ENCODE assay signal across 20 cellular contexts in the genomic region with DNA sequence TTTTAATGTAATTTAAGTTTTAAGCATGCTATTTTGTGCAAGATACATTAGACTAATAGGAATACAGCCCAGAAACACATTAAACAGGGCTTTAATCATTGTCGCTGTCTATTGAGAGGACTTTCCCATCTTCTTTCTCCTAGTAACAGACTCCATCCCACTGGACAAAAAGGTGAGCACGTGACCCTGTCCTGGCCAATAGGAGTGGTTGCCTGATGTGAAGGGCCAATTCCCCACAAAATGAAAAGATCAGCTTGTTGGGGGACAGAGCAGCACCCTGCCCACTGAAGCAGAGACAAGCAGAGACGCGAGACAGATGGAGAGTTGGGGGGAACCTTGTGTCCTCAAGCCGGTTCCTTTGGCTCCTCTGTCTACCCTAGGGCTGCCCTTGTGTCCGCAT. TPM values are rescaled to one million over a fixed set of nuclear protein-coding genes. Genes with fewer than 3 reads are reported as not detected.
DNase-seq lines count a peak whose midpoint lies in the region; ATAC-seq, FAIRE-seq and TF ChIP-seq lines count a peak whose summit lies in the region.
"Had no signal": no experiment of that assay in that cellular context is flagged by ENCODE, and none has a peak within 500 bp of the region (broad histone marks: within the 10 kb centered on the region; RNA-seq: fewer than 3 reads in every experiment).

No MANE protein-coding gene starts in this region.

- H3K9me3 ChIP-seq in HepG2 (ENCODE audit: low read length) (no peaks in the 10 kb centered on the region), right lobe of liver (no peaks in the 10 kb centered on the region)

- intact Hi-C loops in HepG2 (cut with micrococcal nuclease; ENCODE audit: unreplicated experiment) (no loop called here), right lobe of liver (cut with DNase I) (no loop called here), activated B cell treated with CpG ODN at 0.5 μM for 24 hours (cut with micrococcal nuclease) (no loop called here)

- H3K9ac ChIP-seq in HepG2 (ENCODE audit: insufficient read depth, low read depth, low read length), result no peak overlapping the region
- H3K9ac ChIP-seq: BLaER1 had no signal

- H3K4me3 ChIP-seq in HepG2 (replicated peaks in 1 of 3; ENCODE audit: insufficient read depth in 1 of 3, low read depth in 2 of 3, low read length in 3 of 3), result no peak overlapping the region
- H3K4me3 ChIP-seq in right lobe of liver, result no peak overlapping the region
- H3K4me3 ChIP-seq: BLaER1 had no signal

- TF ChIP-seq RAD21 in HepG2 (CRISPR knock-in tag; IDR thresholded peaks at IDR 0.05), result no peak

- no TSS peak for BruUV-seq in HepG2 (replicated peaks; lab: Mats Ljungman, UMichigan)

- H3K36me3 ChIP-seq in HepG2 (replicated peaks in 1 of 2; ENCODE audit: control insufficient read depth in 1 of 2, insufficient read depth in 2 of 2, low read length in 2 of 2), result no peaks in the 10 kb centered on the region
- H3K36me3 ChIP-seq in right lobe of liver, result no peaks in the 10 kb centered on the region
- H3K36me3 ChIP-seq: BLaER1 had no signal

- H3K27ac Mint-ChIP-seq in activated B cell treated with CpG ODN at 0.5 μM for 24 hours (peak overlapping the region; percentile 50), memory B cell (peak overlapping the region; percentile 79), nephron progenitor cell (no peak overlapping the region)
- H3K27ac Mint-ChIP-seq in stimulated activated naive B cell treated with anti-CD40 and anti-IgM and Interleukin-4, amounts not matched to agents 10 μg/mL and 1 μg/mL and 100 μg/mL, for 72 hours, result peak overlapping the region; percentile 65
- H3K27ac Mint-ChIP-seq: CD14-positive monocyte had no signal

- H3K27me3 Mint-ChIP-seq in activated B cell treated with CpG ODN at 0.5 μM for 24 hours (no peaks in the 10 kb centered on the region), memory B cell (no peaks in the 10 kb centered on the region), nephron progenitor cell (ENCODE audit: low read depth, poor library complexity) (peaks cover 11% of the 10 kb centered on the region)
- peaks cover 4 to 18% of the 10 kb centered on the region in 2 donors for H3K27me3 Mint-ChIP-seq in stimulated activated naive B cell treated with anti-CD40 and anti-IgM and Interleukin-4, amounts not matched to agents 10 μg/mL and 1 μg/mL and 100 μg/mL, for 72 hours
- H3K27me3 Mint-ChIP-seq: CD4-positive, alpha-beta memory T cell had no signal

- H3K4me1 ChIP-seq in HepG2 (ENCODE audit: insufficient read depth, low read length), result peaks cover 58% of the 10 kb centered on the region
- H3K4me1 ChIP-seq in right lobe of liver, result no peaks in the 10 kb centered on the region

- no peaks in the 10 kb centered on the region for H3K9me3 Mint-ChIP-seq in activated B cell treated with CpG ODN at 0.5 μM for 24 hours
- H3K9me3 Mint-ChIP-seq in memory B cell, result no peaks in the 10 kb centered on the region
- H3K9me3 Mint-ChIP-seq in stimulated activated naive B cell treated with anti-CD40 and anti-IgM and Interleukin-4, amounts not matched to agents 10 μg/mL and 1 μg/mL and 100 μg/mL, for 72 hours, result peaks cover 4 to 5% of the 10 kb centered on the region in 2 donors
- H3K9me3 Mint-ChIP-seq in nephron progenitor cell, result peaks cover 5% of the 10 kb centered on the region
- H3K9me3 Mint-ChIP-seq: CD4-positive, alpha-beta memory T cell had no signal

- H3K27me3 ChIP-seq in HepG2 (ENCODE audit: control insufficient read depth in 1 of 2, insufficient read depth in 2 of 2, low read length in 2 of 2) (0 out of 5 replicates have a peak, but pooled peaks cover 0 to 1% of the 10 kb centered on the region in 2 experiments), right lobe of liver (no peaks in the 10 kb centered on the region)
- H3K27me3 ChIP-seq: BLaER1 had no signal

- no peak for FAIRE-seq in HepG2 (lab: Jason Lieb, UNC)
- FAIRE-seq: GM12892, GM18507 had no signal

- no peak overlapping the region for H2AFZ ChIP-seq in HepG2 (ENCODE audit: low read length)

- WGBS in HepG2 (ENCODE audit: low lambda C conversion rate), result 81% methylated on average over 6 of the region's 6 CpGs
- WGBS in right lobe of liver (ENCODE audit: insufficient coverage, low coverage, low lambda C conversion rate, missing lambda C conversion rate), result 74% methylated on average over 4 of the region's 6 CpGs

- POLR2A ChIA-PET in HepG2 (lab: Yijun Ruan, JAX), result no interaction called here
- POLR2A ChIA-PET in activated B cell treated with CpG ODN at 0.5 μM for 24 hours (lab: Charles Lee), result interaction anchor here (1.3 kb wide), 1 partner anchor 10 kb away, joined by 4 read pairs; no protein-coding TSS in a partner anchor

- in situ Hi-C loops in HepG2 (cut with HindIII; ENCODE audit: extremely low pct_ligation_motif_present, low pct_unique_long_range_greater_than_20kb), result no loop called here

- TF ChIP-seq POLR2A in HepG2 (IDR thresholded peaks at IDR 0.05; ENCODE audit: insufficient read depth in 1 of 2, low read depth in 2 of 2, low read length in 2 of 2), result no peak
- TF ChIP-seq POLR2A in right lobe of liver (IDR thresholded peaks at IDR 0.05), result no peak

- no peak for TF ChIP-seq EP300 in HepG2 (IDR thresholded peaks at IDR 0.05; ENCODE audit: low read depth in 2 of 2, low read length in 2 of 2)
- no peak for TF ChIP-seq EP300 in HepG2 (CRISPR knock-in tag; IDR thresholded peaks at IDR 0.05; ENCODE audit: borderline replicate concordance)

- no peak overlapping the region for H3K27ac ChIP-seq in HepG2 (ENCODE audit: extremely low read length, insufficient read depth, low read length)
- no peak overlapping the region for H3K27ac ChIP-seq in right lobe of liver
- H3K27ac ChIP-seq: BLaER1 had no signal

- no peaks in the 10 kb centered on the region for H4K20me1 ChIP-seq in HepG2 (ENCODE audit: insufficient read depth, low read length)
- H4K20me1 ChIP-seq: BLaER1 had no signal

- CTCF ChIA-PET in HepG2 (lab: Yijun Ruan, JAX; ENCODE audit: low intra/inter-chr PET ratio, low total read pairs), result no interaction called here
- CTCF ChIA-PET in activated B cell treated with CpG ODN at 0.5 μM for 24 hours (lab: Charles Lee), result no interaction called here

- H3K4me3 Mint-ChIP-seq in activated B cell treated with CpG ODN at 0.5 μM for 24 hours (no peak overlapping the region), memory B cell (no peak overlapping the region), nephron progenitor cell (no peak overlapping the region)
- no peak overlapping the region for H3K4me3 Mint-ChIP-seq in stimulated activated naive B cell treated with anti-CD40 and anti-IgM and Interleukin-4, amounts not matched to agents 10 μg/mL and 1 μg/mL and 100 μg/mL, for 72 hours
- H3K4me3 Mint-ChIP-seq: CD14-positive monocyte; CD4-positive, alpha-beta memory T cell had no signal

- H3K4me1 Mint-ChIP-seq in activated B cell treated with CpG ODN at 0.5 μM for 24 hours, result peaks cover 87% of the 10 kb centered on the region
- H3K4me1 Mint-ChIP-seq in memory B cell, result peaks cover 62% of the 10 kb centered on the region
- H3K4me1 Mint-ChIP-seq in stimulated activated naive B cell treated with anti-CD40 and anti-IgM and Interleukin-4, amounts not matched to agents 10 μg/mL and 1 μg/mL and 100 μg/mL, for 72 hours, result peaks cover 51 to 73% of the 10 kb centered on the region in 2 donors
- peaks cover 72% of the 10 kb centered on the region for H3K4me1 Mint-ChIP-seq in nephron progenitor cell

- H3K79me2 ChIP-seq in HepG2 (ENCODE audit: insufficient read depth, low read length), result no peaks in the 10 kb centered on the region

- ATAC-seq in HepG2, result no peak
- ATAC-seq in right lobe of liver, result no peak
- ATAC-seq in activated B cell treated with CpG ODN at 0.5 μM for 24 hours (ENCODE audit: low read depth), result no peak
- no peak for ATAC-seq in memory B cell (ENCODE audit: low read depth)
- ATAC-seq in stimulated activated naive B cell treated with anti-CD40 and anti-IgM and Interleukin-4, amounts not matched to agents 10 μg/mL and 1 μg/mL and 100 μg/mL, for 72 hours (replicated peaks), result no peak
- ATAC-seq: HCT116 had no signal

- no peak for TF ChIP-seq CTCF in HepG2 (CRISPR knock-in tag; IDR thresholded peaks at IDR 0.05)
- TF ChIP-seq CTCF in right lobe of liver (IDR thresholded peaks at IDR 0.05), result no peak
- TF ChIP-seq CTCF in activated B cell treated with CpG ODN at 0.5 μM for 24 hours (IDR thresholded peaks at IDR 0.05), result no peak
- no peak for TF ChIP-seq CTCF in nephron progenitor cell (IDR thresholded peaks at IDR 0.05)

- H3K36me3 Mint-ChIP-seq in activated B cell treated with CpG ODN at 0.5 μM for 24 hours (ENCODE audit: low read depth), result no peaks in the 10 kb centered on the region
- H3K36me3 Mint-ChIP-seq in memory B cell, result no peaks in the 10 kb centered on the region
- H3K36me3 Mint-ChIP-seq in stimulated activated naive B cell treated with anti-CD40 and anti-IgM and Interleukin-4, amounts not matched to agents 10 μg/mL and 1 μg/mL and 100 μg/mL, for 72 hours, result peaks cover 4 to 7% of the 10 kb centered on the region in 2 donors
- peaks cover 5% of the 10 kb centered on the region for H3K36me3 Mint-ChIP-seq in nephron progenitor cell (ENCODE audit: low read depth)
- H3K36me3 Mint-ChIP-seq: CD14-positive monocyte had no signal

- DNase-seq in HepG2 (ENCODE audit: low spot score) (no peak), right lobe of liver (no peak), activated B cell treated with CpG ODN at 0.5 μM for 24 hours (no peak), memory B cell (ENCODE audit: low spot score in 2 of 2) (no peak), nephron progenitor cell (no peak), DMS79 (lab: John Stamatoyannopoulos, UW) (no peak), NCI-H2029 treated with DMSO at 0.1 percent for 48 hours (lab: John Stamatoyannopoulos, UW) (no peak)
- no peak for DNase-seq in stimulated activated naive B cell treated with anti-CD40 and anti-IgM and Interleukin-4, amounts not matched to agents 10 μg/mL and 1 μg/mL and 100 μg/mL, for 72 hours
- DNase-seq: 8988T; Calu3; CD4-positive, alpha-beta memory T cell; DND-41; EL; GOT3; H7 had no signal

- peak overlapping the region; percentile 20; the same call in 1 of the 2 replicates for H3K4me2 ChIP-seq in HepG2 (ENCODE audit: low read depth, low read length)
- H3K4me2 ChIP-seq: BLaER1 had no signal

RNA-seq across cellular contexts. Expression of a gene that starts 21.2 kb away (rescaled TPM):
- total RNA-seq in HepG2 (2016; rRNA removed; fragmentation: Illumina TruSeq; extraction: Trizol) (0.22 and 2.1 TPM in 2 replicates), right lobe of liver (1 to 10 TPM in 5 of 6 experiments, under 1 TPM in 1; 0.86 to 2.6 (median 1.5) TPM), activated B cell treated with CpG ODN at 0.5 μM for 24 hours (4.0 and 4.6 TPM in 2 replicates)
- total RNA-seq in HepG2 (2016; cell fraction: cytosol; rRNA removed; fragmentation: Illumina TruSeq; extraction: Trizol; ENCODE audit: low read depth), result 0.81 and 1.1 TPM in 2 replicates
- total RNA-seq in HepG2 (2016; cell fraction: insoluble cytoplasmic fraction; rRNA removed; fragmentation: Illumina TruSeq; extraction: Trizol), result 0.39 and 2.1 TPM in 2 replicates
- 0.37 and 0.79 TPM in 2 replicates for total RNA-seq in HepG2 (2016; cell fraction: membrane; rRNA removed; fragmentation: Illumina TruSeq; extraction: Trizol)
- total RNA-seq in HepG2 (2016; cell fraction: nucleus; rRNA removed; fragmentation: Illumina TruSeq; extraction: Trizol), result 7.0 and 9.7 TPM in 2 replicates
- polyA plus RNA-seq in HepG2 (2011; rRNA removed), result 6.7 TPM in 2 replicates
- 0.53 and 0.68 TPM in 2 replicates for polyA plus RNA-seq in HepG2 (2011; cell fraction: cytosol; rRNA removed)
- 18.0 and 20.5 TPM in 2 replicates for polyA plus RNA-seq in HepG2 (2011; cell fraction: nucleus; rRNA removed)
- 2.2 and 2.5 TPM in 2 replicates for polyA plus RNA-seq in HepG2 (2012)
- polyA plus RNA-seq in HepG2 (2016; cell fraction: cytosol; fragmentation: Illumina TruSeq; extraction: Trizol; ENCODE audit: low read depth), result 0.19 and 0.44 TPM in 2 replicates
- polyA plus RNA-seq in HepG2 (2016; cell fraction: insoluble cytoplasmic fraction; fragmentation: Illumina TruSeq; extraction: Trizol; ENCODE audit: low read depth), result 0.15 and 0.48 TPM in 2 replicates
- 0.21 TPM in 1 of 2 replicates, not detected in the other for polyA plus RNA-seq in HepG2 (2016; cell fraction: membrane; fragmentation: Illumina TruSeq; extraction: Trizol; ENCODE audit: low read depth)
- polyA plus RNA-seq in HepG2 (2016; cell fraction: nucleus; fragmentation: Illumina TruSeq; extraction: Trizol; ENCODE audit: insufficient read depth, low read depth), result 10.6 and 15.6 TPM in 2 replicates
- 2.0 and 3.4 TPM in 2 replicates for polyA minus RNA-seq in HepG2 (2011; rRNA and poly(A)+ RNA removed; ENCODE audit: low replicate concordance)
- 0.53 TPM in 1 of 2 replicates, not detected in the other for polyA minus RNA-seq in HepG2 (2011; cell fraction: cytosol; rRNA and poly(A)+ RNA removed)
- polyA minus RNA-seq in HepG2 (2011; cell fraction: nucleus; rRNA and poly(A)+ RNA removed), result 14.2 and 17.4 TPM in 2 replicates

RNA-seq across cellular contexts. Expression of a gene that starts 44.1 kb away (rescaled TPM):
- total RNA-seq in HepG2 (2016; rRNA removed; fragmentation: Illumina TruSeq; extraction: Trizol) (16.2 and 20.1 TPM in 2 replicates), right lobe of liver (1 to 10 TPM; 6.7 to 8.7 (median 7.5) TPM), activated B cell treated with CpG ODN at 0.5 μM for 24 hours (11.9 and 15.4 TPM in 2 replicates)
- total RNA-seq in HepG2 (2016; cell fraction: cytosol; rRNA removed; fragmentation: Illumina TruSeq; extraction: Trizol; ENCODE audit: low read depth), result 5.6 and 6.3 TPM in 2 replicates
- 17.3 and 19.5 TPM in 2 replicates for total RNA-seq in HepG2 (2016; cell fraction: insoluble cytoplasmic fraction; rRNA removed; fragmentation: Illumina TruSeq; extraction: Trizol)
- total RNA-seq in HepG2 (2016; cell fraction: membrane; rRNA removed; fragmentation: Illumina TruSeq; extraction: Trizol), result 15.5 and 15.8 TPM in 2 replicates
- total RNA-seq in HepG2 (2016; cell fraction: nucleus; rRNA removed; fragmentation: Illumina TruSeq; extraction: Trizol), result 10.6 and 13.8 TPM in 2 replicates
- polyA plus RNA-seq in HepG2 (2011; rRNA removed), result 12.4 and 13.6 TPM in 2 replicates
- 6.6 and 9.6 TPM in 2 replicates for polyA plus RNA-seq in HepG2 (2011; cell fraction: cytosol; rRNA removed)
- polyA plus RNA-seq in HepG2 (2011; cell fraction: nucleus; rRNA removed), result 12.0 and 13.1 TPM in 2 replicates
- polyA plus RNA-seq in HepG2 (2012), result 6.3 and 7.2 TPM in 2 replicates
- 2.0 and 3.3 TPM in 2 replicates for polyA plus RNA-seq in HepG2 (2016; cell fraction: cytosol; fragmentation: Illumina TruSeq; extraction: Trizol; ENCODE audit: low read depth)
- polyA plus RNA-seq in HepG2 (2016; cell fraction: insoluble cytoplasmic fraction; fragmentation: Illumina TruSeq; extraction: Trizol; ENCODE audit: low read depth), result 12.1 and 12.3 TPM in 2 replicates
- polyA plus RNA-seq in HepG2 (2016; cell fraction: membrane; fragmentation: Illumina TruSeq; extraction: Trizol; ENCODE audit: low read depth), result 6.4 and 8.6 TPM in 2 replicates
- polyA plus RNA-seq in HepG2 (2016; cell fraction: nucleus; fragmentation: Illumina TruSeq; extraction: Trizol; ENCODE audit: insufficient read depth, low read depth), result 12.3 and 15.4 TPM in 2 replicates
- polyA minus RNA-seq in HepG2 (2011; rRNA and poly(A)+ RNA removed; ENCODE audit: low replicate concordance), result 15.4 and 28.0 TPM in 2 replicates
- polyA minus RNA-seq in HepG2 (2011; cell fraction: cytosol; rRNA and poly(A)+ RNA removed), result 6.2 and 6.9 TPM in 2 replicates
- 30.6 and 34.4 TPM in 2 replicates for polyA minus RNA-seq in HepG2 (2011; cell fraction: nucleus; rRNA and poly(A)+ RNA removed)

RNA-seq across cellular contexts. Expression of a gene that starts 47.5 kb away (rescaled TPM):
- 62.5 and 132 TPM in 2 replicates for total RNA-seq in HepG2 (2016; rRNA removed; fragmentation: Illumina TruSeq; extraction: Trizol)
- 16.0 and 17.0 TPM in 2 replicates for total RNA-seq in HepG2 (2016; cell fraction: cytosol; rRNA removed; fragmentation: Illumina TruSeq; extraction: Trizol; ENCODE audit: low read depth)
- total RNA-seq in HepG2 (2016; cell fraction: insoluble cytoplasmic fraction; rRNA removed; fragmentation: Illumina TruSeq; extraction: Trizol), result 62.4 and 136 TPM in 2 replicates
- total RNA-seq in HepG2 (2016; cell fraction: membrane; rRNA removed; fragmentation: Illumina TruSeq; extraction: Trizol), result 36.7 and 36.8 TPM in 2 replicates
- total RNA-seq in HepG2 (2016; cell fraction: nucleus; rRNA removed; fragmentation: Illumina TruSeq; extraction: Trizol), result 128 and 148 TPM in 2 replicates
- 33.1 and 41.0 TPM in 2 replicates for polyA plus RNA-seq in HepG2 (2011; rRNA removed)
- polyA plus RNA-seq in HepG2 (2011; cell fraction: cytosol; rRNA removed), result 21.9 and 29.6 TPM in 2 replicates
- polyA plus RNA-seq in HepG2 (2011; cell fraction: nucleus; rRNA removed), result 28.9 and 34.3 TPM in 2 replicates
- polyA plus RNA-seq in HepG2 (2012), result 54.2 and 72.4 TPM in 2 replicates
- 20.0 and 22.7 TPM in 2 replicates for polyA plus RNA-seq in HepG2 (2016; cell fraction: cytosol; fragmentation: Illumina TruSeq; extraction: Trizol; ENCODE audit: low read depth)
- 73.0 and 88.8 TPM in 2 replicates for polyA plus RNA-seq in HepG2 (2016; cell fraction: insoluble cytoplasmic fraction; fragmentation: Illumina TruSeq; extraction: Trizol; ENCODE audit: low read depth)
- polyA plus RNA-seq in HepG2 (2016; cell fraction: membrane; fragmentation: Illumina TruSeq; extraction: Trizol; ENCODE audit: low read depth), result 31.8 and 33.0 TPM in 2 replicates
- 235 and 255 TPM in 2 replicates for polyA plus RNA-seq in HepG2 (2016; cell fraction: nucleus; fragmentation: Illumina TruSeq; extraction: Trizol; ENCODE audit: insufficient read depth, low read depth)
- polyA minus RNA-seq in HepG2 (2011; rRNA and poly(A)+ RNA removed; ENCODE audit: low replicate concordance), result 9.2 and 16.4 TPM in 2 replicates
- polyA minus RNA-seq in HepG2 (2011; cell fraction: cytosol; rRNA and poly(A)+ RNA removed), result 17.8 and 20.4 TPM in 2 replicates
- polyA minus RNA-seq in HepG2 (2011; cell fraction: nucleus; rRNA and poly(A)+ RNA removed), result 68.4 and 76.3 TPM in 2 replicates
- 10 to 100 TPM; 28.4 to 59.1 (median 49.2) TPM for total RNA-seq in right lobe of liver
- total RNA-seq in activated B cell treated with CpG ODN at 0.5 μM for 24 hours, result 51.3 and 52.5 TPM in 2 replicates
